11 cellular contexts compared by ENCODE assay signal in genomic region chr16:67594956-67595355, GRCh38. TPM values are rescaled to one million over a fixed set of nuclear protein-coding genes. Genes with fewer than 3 reads are reported as not detected.
A peak's percentile ranks its signal among the peaks of the same experiment; 100 is the strongest.
DNase-seq lines count a peak whose midpoint lies in the region; ATAC-seq, FAIRE-seq and TF ChIP-seq lines count a peak whose summit lies in the region.
"Had no signal": no experiment of that assay in that cellular context is flagged by ENCODE, and none has a peak within 500 bp of the region (broad histone marks: within the 10 kb centered on the region; RNA-seq: fewer than 3 reads in every experiment).

No MANE protein-coding gene starts in this region.

- CTCF ChIA-PET in A549 (lab: Yijun Ruan, JAX), result interaction anchor here (1.2 to 2.0 kb wide), 3 partner anchors 12 to 48 kb away, joined by 4 to 7 read pairs (median 6); no protein-coding TSS in a partner anchor

- TF ChIP-seq POLR2A in A549 (IDR thresholded peaks at IDR 0.05; ENCODE audit: low read length) (no peak), body of pancreas (IDR thresholded peaks at IDR 0.05) (no peak)

- no peak for TF ChIP-seq RAD21 in A549 (conservative IDR thresholded peaks at IDR 0.05 in 1 of 2, IDR thresholded peaks at IDR 0.05 in 1 of 2)

- H3K27me3 Mint-ChIP-seq in HFFc6 (ENCODE audit: insufficient read depth), result no peaks in the 10 kb centered on the region; the same call in 1 of the 2 replicates

- H3K4me1 ChIP-seq in A549 (peaks cover 9% of the 10 kb centered on the region; the same call in 1 of the 3 replicates), body of pancreas (peaks cover 9% of the 10 kb centered on the region), left lung (no peaks in the 10 kb centered on the region)
- H3K4me1 ChIP-seq: SJSA1 had no signal

- H3K27ac ChIP-seq in A549 (no peak overlapping the region; a peak in 1 of 6 replicates), body of pancreas (peak overlapping the region in 2 of 4 donors; percentile 19 to 54), left lung (no peak overlapping the region)
- H3K27ac ChIP-seq: SJSA1 had no signal

- POLR2A ChIA-PET in A549 (lab: Yijun Ruan, JAX), result no interaction called here

- 83% methylated on average over 1 of the region's 1 CpG for WGBS in A549 (ENCODE audit: missing lambda C conversion rate)
- 64 to 69% methylated on average over 1 of the region's 1 CpG for WGBS in body of pancreas, 2 donors

- H3K4me2 ChIP-seq in A549, result no peak overlapping the region

- intact Hi-C loops in body of pancreas (cut with DNase I), result no loop called here
- intact Hi-C loops in left lung (cut with DNase I), result no loop called here

- H3K27ac Mint-ChIP-seq in HFFc6, result peak overlapping the region; percentile 24

- H3K27me3 ChIP-seq in body of pancreas (no peaks in the 10 kb centered on the region), left lung (no peaks in the 10 kb centered on the region)
- H3K27me3 ChIP-seq: SJSA1 had no signal

- ATAC-seq in A549 (peak; percentile 50 to 54; a peak in 3 of 6 replicates), body of pancreas (peak; percentile 56), left lung (peak; percentile 75), HG03521 (IDR thresholded peaks at IDR 0.05; ENCODE audit: unreplicated experiment) (no peak)
- ATAC-seq: HCT116 had no signal

- FAIRE-seq in A549 (lab: Jason Lieb, UNC), result no peak

- H3K36me3 ChIP-seq in body of pancreas (replicated peaks in 1 of 2; ENCODE audit: insufficient read depth in 1 of 2, low read depth in 2 of 2), result no peaks in the 10 kb centered on the region
- H3K36me3 ChIP-seq in left lung, result peaks cover 0 to 6% of the 10 kb centered on the region in 2 donors

- peaks cover 30% of the 10 kb centered on the region for H3K4me1 Mint-ChIP-seq in HFFc6 (ENCODE audit: low read depth)

- TF ChIP-seq CTCF in A549 (IDR thresholded peaks at IDR 0.05) (no peak), HFFc6 (IDR thresholded peaks at IDR 0.05) (no peak), body of pancreas (IDR thresholded peaks at IDR 0.05) (no peak), left lung (IDR thresholded peaks at IDR 0.05) (no peak)

- H3K4me3 Mint-ChIP-seq in HFFc6, result no peak overlapping the region

- H3K4me3 ChIP-seq in A549 (no peak overlapping the region), body of pancreas (no peak overlapping the region), left lung (no peak overlapping the region)
- H3K4me3 ChIP-seq: SJSA1 had no signal

- DNase-seq in A549 (ENCODE audit: low read depth in 1 of 2, low spot score in 1 of 2) (no peak), HFFc6 (peak; percentile 2), body of pancreas (peak in 3 of 4 donors; percentile 3 to 37 (median 13)), left lung (no peak), OCI-M1 (lab: John Stamatoyannopoulos, UW) (no peak), DMS53 (lab: John Stamatoyannopoulos, UW) (no peak)
- no peak for DNase-seq in activated CD4-positive, CD25-positive, alpha-beta regulatory T cell treated with anti-CD3 and anti-CD28 coated beads, Interleukin-2, amount 50 U/mL, for 72 hours
- DNase-seq: NCI-H1930 had no signal

- TF ChIP-seq EP300 in A549 (IDR thresholded peaks at IDR 0.05), result no peak

- H3K9me3 Mint-ChIP-seq in HFFc6, result no peaks in the 10 kb centered on the region

- H3K36me3 Mint-ChIP-seq in HFFc6 (ENCODE audit: low read depth), result no peaks in the 10 kb centered on the region

- H3K9me3 ChIP-seq in A549, result no peaks in the 10 kb centered on the region
- H3K9me3 ChIP-seq in body of pancreas, result no peaks in the 10 kb centered on the region
- H3K9me3 ChIP-seq in left lung, result no peaks in the 10 kb centered on the region
- H3K9me3 ChIP-seq: SJSA1 had no signal

TF ChIP-seq in A549, 52 proteins besides CTCF, POLR2A, EP300 and RAD21:
- TF ChIP-seq EHF (CRISPR knock-in tag; IDR thresholded peaks at IDR 0.05), result no peak

RNA-seq across cellular contexts. Expression of gene CTCF, which starts 32.6 kb away (rescaled TPM):
- 51.5 and 58.4 TPM in 2 replicates for polyA plus RNA-seq in A549 (2011; rRNA removed)
- 25.3 and 26.9 TPM in 2 replicates for polyA plus RNA-seq in A549 (2012; cell fraction: cytosol; rRNA removed)
- polyA plus RNA-seq in A549 (2012; cell fraction: nucleus; rRNA removed), result 17.0 and 22.5 TPM in 2 replicates
- polyA plus RNA-seq in A549 (2017; fragmentation: RNase III; extraction: RNeasy Plus Mini Kit Qiagen cat#74134 plus additional on column Dnase treatment), result 38.6 to 42.5 TPM (median 40.8 TPM) in 3 replicates
- 51.4 and 53.3 TPM in 2 replicates for polyA minus RNA-seq in A549 (2011; rRNA and poly(A)+ RNA removed)
- total RNA-seq in HFFc6 (2021; fragmentation: NEBNext Ultra II Directional; extraction: Animal tissue kit (Norgen Biotek cat#: 25700)), result 10 to 100 TPM; 22.6 to 31.1 (median 29.4) TPM
- 10 to 100 TPM; 24.4 to 33.0 TPM for total RNA-seq in body of pancreas
- 10 to 100 TPM; 27.8 to 35.1 TPM for total RNA-seq in left lung

RNA-seq across cellular contexts. Expression of gene CARMIL2, which starts 50.0 kb away (rescaled TPM):
- 0.39 and 0.62 TPM in 2 replicates for polyA plus RNA-seq in A549 (2011; rRNA removed)
- polyA plus RNA-seq in A549 (2012; cell fraction: cytosol; rRNA removed), result 0.70 and 0.84 TPM in 2 replicates
- 3.5 and 4.4 TPM in 2 replicates for polyA plus RNA-seq in A549 (2012; cell fraction: nucleus; rRNA removed)
- polyA plus RNA-seq in A549 (2017; fragmentation: RNase III; extraction: RNeasy Plus Mini Kit Qiagen cat#74134 plus additional on column Dnase treatment), result 0.95 to 1.3 TPM (median 1.2 TPM) in 3 replicates
- 0.25 and 0.97 TPM in 2 replicates for polyA minus RNA-seq in A549 (2011; rRNA and poly(A)+ RNA removed)
- 1 to 10 TPM; 1.6 to 2.7 (median 1.8) TPM for total RNA-seq in HFFc6 (2021; fragmentation: NEBNext Ultra II Directional; extraction: Animal tissue kit (Norgen Biotek cat#: 25700))
- 1 to 10 TPM in 1 of 2 donors, under 1 TPM in 1; 0.52 to 2.3 TPM for total RNA-seq in body of pancreas
- 1 to 10 TPM; 1.6 to 2.9 TPM for total RNA-seq in left lung

Comparison
In these comparisons a context has a peak if more than half of its experiments do, and no peak if none do; other contexts are left out.
1. DNase-seq: peak in HFFc6 (single experiment) and body of pancreas (3 of 4); none in A549 (0 of 2), left lung (0 of 2), activated CD4-positive, CD25-positive, alpha-beta regulatory T cell treated with anti-CD3 and anti-CD28 coated beads, Interleukin-2, amount 50 U/mL, for 72 hours (single experiment), OCI-M1 (single experiment) and DMS53 (single experiment).